1 cellular context compared by ENCODE assay signal in the genomic region with DNA sequence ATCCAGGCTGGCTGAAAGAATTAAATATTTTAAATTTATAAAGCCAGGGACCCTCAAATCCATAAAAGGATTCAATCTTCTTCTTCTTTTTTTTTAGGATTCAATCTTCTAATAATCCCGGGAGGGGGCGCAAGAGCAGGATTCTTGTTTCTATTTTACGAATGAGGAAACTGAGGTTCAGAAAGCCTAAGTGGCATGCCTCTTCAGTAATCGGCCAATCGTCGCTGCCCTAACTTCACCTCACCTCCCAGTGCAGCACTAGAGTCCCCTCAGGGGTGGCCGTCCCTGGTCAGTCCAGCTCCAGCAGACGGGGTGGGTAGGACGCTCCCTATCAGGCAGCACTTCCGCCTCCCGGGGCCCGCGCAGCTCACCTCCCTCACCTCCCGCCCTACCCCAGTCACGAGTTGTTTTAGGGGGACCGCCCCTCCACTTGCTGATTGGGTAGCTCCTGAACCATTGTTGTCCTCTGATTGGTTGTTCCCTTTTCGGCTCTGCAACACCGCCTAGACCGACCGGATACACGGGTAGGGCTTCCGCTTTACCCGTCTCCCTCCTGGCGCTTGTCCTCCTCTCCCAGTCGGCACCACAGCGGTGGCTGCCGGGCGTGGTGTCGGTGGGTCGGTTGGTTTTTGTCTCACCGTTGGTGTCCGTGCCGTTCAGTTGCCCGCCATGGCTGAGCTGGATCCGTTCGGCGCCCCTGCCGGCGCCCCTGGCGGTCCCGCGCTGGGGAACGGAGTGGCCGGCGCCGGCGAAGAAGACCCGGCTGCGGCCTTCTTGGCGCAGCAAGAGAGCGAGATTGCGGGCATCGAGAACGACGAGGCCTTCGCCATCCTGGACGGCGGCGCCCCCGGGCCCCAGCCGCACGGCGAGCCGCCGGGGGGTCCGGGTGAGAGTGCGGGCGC.
TF ChIP-seq lines count a peak whose summit lies in the region.

TSS of gene CLTA (plus strand) at position 534 of the 902 bp plus-strand sequence. CDS start at position 670, 136 bp downstream.

TF ChIP-seq in HEK293, 187 proteins besides CTCF, POLR2A, EP300 and RAD21 (continued from another document and continues in another):
- TF ChIP-seq, protein P1, sequence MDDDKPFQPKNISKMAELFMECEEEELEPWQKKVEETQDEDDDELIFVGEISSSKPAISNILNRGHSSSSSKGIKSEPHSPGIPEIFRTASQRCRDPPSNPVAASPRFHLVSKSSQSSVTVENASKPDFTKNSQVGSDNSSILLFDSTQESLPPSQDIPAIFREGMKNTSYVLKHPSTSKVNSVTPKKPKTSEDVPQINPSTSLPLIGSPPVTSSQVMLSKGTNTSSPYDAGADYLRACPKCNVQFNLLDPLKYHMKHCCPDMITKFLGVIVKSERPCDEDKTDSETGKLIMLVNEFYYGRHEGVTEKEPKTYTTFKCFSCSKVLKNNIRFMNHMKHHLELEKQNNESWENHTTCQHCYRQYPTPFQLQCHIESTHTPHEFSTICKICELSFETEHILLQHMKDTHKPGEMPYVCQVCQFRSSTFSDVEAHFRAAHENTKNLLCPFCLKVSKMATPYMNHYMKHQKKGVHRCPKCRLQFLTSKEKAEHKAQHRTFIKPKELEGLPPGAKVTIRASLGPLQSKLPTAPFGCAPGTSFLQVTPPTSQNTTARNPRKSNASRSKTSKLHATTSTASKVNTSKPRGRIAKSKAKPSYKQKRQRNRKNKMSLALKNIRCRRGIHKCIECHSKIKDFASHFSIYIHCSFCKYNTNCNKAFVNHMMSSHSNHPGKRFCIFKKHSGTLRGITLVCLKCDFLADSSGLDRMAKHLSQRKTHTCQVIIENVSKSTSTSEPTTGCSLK (tag by site-specific recombination; IDR thresholded peaks at IDR 0.05): no peak
- peak; percentile 49; the same call in 1 of the 2 replicates for TF ChIP-seq ZNF10 (tag by site-specific recombination; IDR thresholded peaks at IDR 0.05)
- no peak for TF ChIP-seq OSR2 (tag by site-specific recombination; IDR thresholded peaks at IDR 0.05)
- no peak for TF ChIP-seq ZNF121 (tag by site-specific recombination; IDR thresholded peaks at IDR 0.05)
- TF ChIP-seq, protein P2, sequence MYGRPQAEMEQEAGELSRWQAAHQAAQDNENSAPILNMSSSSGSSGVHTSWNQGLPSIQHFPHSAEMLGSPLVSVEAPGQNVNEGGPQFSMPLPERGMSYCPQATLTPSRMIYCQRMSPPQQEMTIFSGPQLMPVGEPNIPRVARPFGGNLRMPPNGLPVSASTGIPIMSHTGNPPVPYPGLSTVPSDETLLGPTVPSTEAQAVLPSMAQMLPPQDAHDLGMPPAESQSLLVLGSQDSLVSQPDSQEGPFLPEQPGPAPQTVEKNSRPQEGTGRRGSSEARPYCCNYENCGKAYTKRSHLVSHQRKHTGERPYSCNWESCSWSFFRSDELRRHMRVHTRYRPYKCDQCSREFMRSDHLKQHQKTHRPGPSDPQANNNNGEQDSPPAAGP (tag by site-specific recombination; IDR thresholded peaks at IDR 0.05): no peak
- no peak for TF ChIP-seq GFI1B (tag by site-specific recombination; IDR thresholded peaks at IDR 0.05)
- TF ChIP-seq, protein P3, sequence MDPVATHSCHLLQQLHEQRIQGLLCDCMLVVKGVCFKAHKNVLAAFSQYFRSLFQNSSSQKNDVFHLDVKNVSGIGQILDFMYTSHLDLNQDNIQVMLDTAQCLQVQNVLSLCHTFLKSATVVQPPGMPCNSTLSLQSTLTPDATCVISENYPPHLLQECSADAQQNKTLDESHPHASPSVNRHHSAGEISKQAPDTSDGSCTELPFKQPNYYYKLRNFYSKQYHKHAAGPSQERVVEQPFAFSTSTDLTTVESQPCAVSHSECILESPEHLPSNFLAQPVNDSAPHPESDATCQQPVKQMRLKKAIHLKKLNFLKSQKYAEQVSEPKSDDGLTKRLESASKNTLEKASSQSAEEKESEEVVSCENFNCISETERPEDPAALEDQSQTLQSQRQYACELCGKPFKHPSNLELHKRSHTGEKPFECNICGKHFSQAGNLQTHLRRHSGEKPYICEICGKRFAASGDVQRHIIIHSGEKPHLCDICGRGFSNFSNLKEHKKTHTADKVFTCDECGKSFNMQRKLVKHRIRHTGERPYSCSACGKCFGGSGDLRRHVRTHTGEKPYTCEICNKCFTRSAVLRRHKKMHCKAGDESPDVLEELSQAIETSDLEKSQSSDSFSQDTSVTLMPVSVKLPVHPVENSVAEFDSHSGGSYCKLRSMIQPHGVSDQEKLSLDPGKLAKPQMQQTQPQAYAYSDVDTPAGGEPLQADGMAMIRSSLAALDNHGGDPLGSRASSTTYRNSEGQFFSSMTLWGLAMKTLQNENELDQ (tag by site-specific recombination; IDR thresholded peaks at IDR 0.05; ENCODE audit: low read depth): no peak
- no peak for TF ChIP-seq ZNF433 (tag by site-specific recombination; IDR thresholded peaks at IDR 0.05; ENCODE audit: low read depth)
- TF ChIP-seq ZNF521 (tag by site-specific recombination; IDR thresholded peaks at IDR 0.05): no peak
- TF ChIP-seq HOXD13 (CRISPR knock-in tag; IDR thresholded peaks at IDR 0.05; ENCODE audit: borderline replicate concordance): no peak
- TF ChIP-seq ZNF830 (tag by site-specific recombination; IDR thresholded peaks at IDR 0.05; ENCODE audit: low read depth): no peak
- no peak for TF ChIP-seq ZNF555 (tag by site-specific recombination; conservative IDR thresholded peaks at IDR 0.05)
- TF ChIP-seq ZNF837 (tag by site-specific recombination; IDR thresholded peaks at IDR 0.05): no peak
- TF ChIP-seq ZNF423 (tag by site-specific recombination; IDR thresholded peaks at IDR 0.05): no peak
- no peak for TF ChIP-seq ZBTB8A (tag by site-specific recombination; IDR thresholded peaks at IDR 0.05)
- TF ChIP-seq ZNF114 (tag by site-specific recombination; IDR thresholded peaks at IDR 0.05): no peak
- no peak for TF ChIP-seq SCRT2 (tag by site-specific recombination; IDR thresholded peaks at IDR 0.05)
- TF ChIP-seq ZFP3 (tag by site-specific recombination; IDR thresholded peaks at IDR 0.05; ENCODE audit: low read depth): no peak
- no peak for TF ChIP-seq ZNF843 (tag by site-specific recombination; IDR thresholded peaks at IDR 0.05)
- no peak for TF ChIP-seq YY2 (tag by site-specific recombination; IDR thresholded peaks at IDR 0.05)
- no peak for TF ChIP-seq ZNF777 (tag by site-specific recombination; IDR thresholded peaks at IDR 0.05; ENCODE audit: borderline replicate concordance)
- no peak for TF ChIP-seq FEZF1 (tag by site-specific recombination; IDR thresholded peaks at IDR 0.05)
- TF ChIP-seq ZNF223 (tag by site-specific recombination; IDR thresholded peaks at IDR 0.05): no peak
- TF ChIP-seq, protein P4, sequence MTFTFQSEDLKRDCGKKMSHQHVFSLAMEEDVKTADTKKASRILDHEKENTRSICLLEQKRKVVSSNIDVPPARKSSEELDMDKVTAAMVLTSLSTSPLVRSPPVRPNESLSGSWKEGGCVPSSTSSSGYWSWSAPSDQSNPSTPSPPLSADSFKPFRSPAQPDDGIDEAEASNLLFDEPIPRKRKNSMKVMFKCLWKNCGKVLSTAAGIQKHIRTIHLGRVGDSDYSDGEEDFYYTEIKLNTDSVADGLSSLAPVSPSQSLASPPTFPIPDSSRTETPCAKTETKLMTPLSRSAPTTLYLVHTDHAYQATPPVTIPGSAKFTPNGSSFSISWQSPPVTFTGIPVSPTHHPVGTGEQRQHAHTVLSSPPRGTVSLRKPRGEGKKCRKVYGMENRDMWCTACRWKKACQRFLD (tag by site-specific recombination; IDR thresholded peaks at IDR 0.05): no peak
- no peak for TF ChIP-seq ZNF514 (tag by site-specific recombination; IDR thresholded peaks at IDR 0.05)
- TF ChIP-seq GLI4 (tag by site-specific recombination; IDR thresholded peaks at IDR 0.05): no peak
- TF ChIP-seq ZFHX2 (tag by site-specific recombination; conservative IDR thresholded peaks at IDR 0.05): no peak
- TF ChIP-seq ZNF155 (tag by site-specific recombination; IDR thresholded peaks at IDR 0.05): no peak
- TF ChIP-seq, protein P5, sequence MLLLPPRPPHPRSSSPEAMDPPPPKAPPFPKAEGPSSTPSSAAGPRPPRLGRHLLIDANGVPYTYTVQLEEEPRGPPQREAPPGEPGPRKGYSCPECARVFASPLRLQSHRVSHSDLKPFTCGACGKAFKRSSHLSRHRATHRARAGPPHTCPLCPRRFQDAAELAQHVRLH (tag by site-specific recombination; IDR thresholded peaks at IDR 0.05): peak; percentile 99
- no peak for TF ChIP-seq ZNF670 (tag by site-specific recombination; IDR thresholded peaks at IDR 0.05; ENCODE audit: low read depth)
- TF ChIP-seq ZNF174 (tag by site-specific recombination; IDR thresholded peaks at IDR 0.05): no peak
- TF ChIP-seq ZNF785 (tag by site-specific recombination; IDR thresholded peaks at IDR 0.05): no peak
- TF ChIP-seq, protein P6, sequence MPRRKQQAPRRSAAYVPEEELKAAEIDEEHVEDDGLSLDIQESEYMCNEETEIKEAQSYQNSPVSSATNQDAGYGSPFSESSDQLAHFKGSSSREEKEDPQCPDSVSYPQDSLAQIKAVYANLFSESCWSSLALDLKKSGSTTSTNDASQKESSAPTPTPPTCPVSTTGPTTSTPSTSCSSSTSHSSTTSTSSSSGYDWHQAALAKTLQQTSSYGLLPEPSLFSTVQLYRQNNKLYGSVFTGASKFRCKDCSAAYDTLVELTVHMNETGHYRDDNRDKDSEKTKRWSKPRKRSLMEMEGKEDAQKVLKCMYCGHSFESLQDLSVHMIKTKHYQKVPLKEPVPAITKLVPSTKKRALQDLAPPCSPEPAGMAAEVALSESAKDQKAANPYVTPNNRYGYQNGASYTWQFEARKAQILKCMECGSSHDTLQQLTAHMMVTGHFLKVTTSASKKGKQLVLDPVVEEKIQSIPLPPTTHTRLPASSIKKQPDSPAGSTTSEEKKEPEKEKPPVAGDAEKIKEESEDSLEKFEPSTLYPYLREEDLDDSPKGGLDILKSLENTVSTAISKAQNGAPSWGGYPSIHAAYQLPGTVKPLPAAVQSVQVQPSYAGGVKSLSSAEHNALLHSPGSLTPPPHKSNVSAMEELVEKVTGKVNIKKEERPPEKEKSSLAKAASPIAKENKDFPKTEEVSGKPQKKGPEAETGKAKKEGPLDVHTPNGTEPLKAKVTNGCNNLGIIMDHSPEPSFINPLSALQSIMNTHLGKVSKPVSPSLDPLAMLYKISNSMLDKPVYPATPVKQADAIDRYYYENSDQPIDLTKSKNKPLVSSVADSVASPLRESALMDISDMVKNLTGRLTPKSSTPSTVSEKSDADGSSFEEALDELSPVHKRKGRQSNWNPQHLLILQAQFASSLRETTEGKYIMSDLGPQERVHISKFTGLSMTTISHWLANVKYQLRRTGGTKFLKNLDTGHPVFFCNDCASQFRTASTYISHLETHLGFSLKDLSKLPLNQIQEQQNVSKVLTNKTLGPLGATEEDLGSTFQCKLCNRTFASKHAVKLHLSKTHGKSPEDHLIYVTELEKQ (tag by site-specific recombination; IDR thresholded peaks at IDR 0.05; ENCODE audit: borderline replicate concordance): no peak
- TF ChIP-seq ZXDB (tag by site-specific recombination; IDR thresholded peaks at IDR 0.05): 0 out of 2 replicates have a peak, but pooled peaks have one; percentile 50
- no peak for TF ChIP-seq TRIM28 (IDR thresholded peaks at IDR 0.05; ENCODE audit: borderline replicate concordance, low read length)
- TF ChIP-seq IKZF3 (tag by site-specific recombination; IDR thresholded peaks at IDR 0.05): no peak
- TF ChIP-seq ZEB2 (tag by site-specific recombination; IDR thresholded peaks at IDR 0.05): peak; percentile 56; the same call in 1 of the 2 replicates
- no peak for TF ChIP-seq REPIN1 (tag by site-specific recombination; IDR thresholded peaks at IDR 0.05; ENCODE audit: low read depth)
- TF ChIP-seq ZNF571 (tag by site-specific recombination; IDR thresholded peaks at IDR 0.05): no peak
- TF ChIP-seq ZNF585B (tag by site-specific recombination; IDR thresholded peaks at IDR 0.05): no peak
- TF ChIP-seq ZNF18 (tag by site-specific recombination; IDR thresholded peaks at IDR 0.05): no peak
- no peak for TF ChIP-seq ZNF664 (tag by site-specific recombination; IDR thresholded peaks at IDR 0.05)
- peak; percentile 93 for TF ChIP-seq ZBTB48 (tag by site-specific recombination; IDR thresholded peaks at IDR 0.05)
- TF ChIP-seq ZNF549 (tag by site-specific recombination; IDR thresholded peaks at IDR 0.05): no peak
- TF ChIP-seq ZNF335 (tag by site-specific recombination; conservative IDR thresholded peaks at IDR 0.05): peak; percentile 77
- TF ChIP-seq ZNF677 (tag by site-specific recombination; IDR thresholded peaks at IDR 0.05): no peak
- TF ChIP-seq ZBTB21 (tag by site-specific recombination; IDR thresholded peaks at IDR 0.05): no peak
- TF ChIP-seq, protein P7, sequence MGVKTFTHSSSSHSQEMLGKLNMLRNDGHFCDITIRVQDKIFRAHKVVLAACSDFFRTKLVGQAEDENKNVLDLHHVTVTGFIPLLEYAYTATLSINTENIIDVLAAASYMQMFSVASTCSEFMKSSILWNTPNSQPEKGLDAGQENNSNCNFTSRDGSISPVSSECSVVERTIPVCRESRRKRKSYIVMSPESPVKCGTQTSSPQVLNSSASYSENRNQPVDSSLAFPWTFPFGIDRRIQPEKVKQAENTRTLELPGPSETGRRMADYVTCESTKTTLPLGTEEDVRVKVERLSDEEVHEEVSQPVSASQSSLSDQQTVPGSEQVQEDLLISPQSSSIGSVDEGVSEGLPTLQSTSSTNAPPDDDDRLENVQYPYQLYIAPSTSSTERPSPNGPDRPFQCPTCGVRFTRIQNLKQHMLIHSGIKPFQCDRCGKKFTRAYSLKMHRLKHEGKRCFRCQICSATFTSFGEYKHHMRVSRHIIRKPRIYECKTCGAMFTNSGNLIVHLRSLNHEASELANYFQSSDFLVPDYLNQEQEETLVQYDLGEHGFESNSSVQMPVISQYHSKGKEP (tag by site-specific recombination; IDR thresholded peaks at IDR 0.05): no peak
- TF ChIP-seq ZNF560 (tag by site-specific recombination; IDR thresholded peaks at IDR 0.05; ENCODE audit: borderline replicate concordance): no peak
- TF ChIP-seq, protein P8, sequence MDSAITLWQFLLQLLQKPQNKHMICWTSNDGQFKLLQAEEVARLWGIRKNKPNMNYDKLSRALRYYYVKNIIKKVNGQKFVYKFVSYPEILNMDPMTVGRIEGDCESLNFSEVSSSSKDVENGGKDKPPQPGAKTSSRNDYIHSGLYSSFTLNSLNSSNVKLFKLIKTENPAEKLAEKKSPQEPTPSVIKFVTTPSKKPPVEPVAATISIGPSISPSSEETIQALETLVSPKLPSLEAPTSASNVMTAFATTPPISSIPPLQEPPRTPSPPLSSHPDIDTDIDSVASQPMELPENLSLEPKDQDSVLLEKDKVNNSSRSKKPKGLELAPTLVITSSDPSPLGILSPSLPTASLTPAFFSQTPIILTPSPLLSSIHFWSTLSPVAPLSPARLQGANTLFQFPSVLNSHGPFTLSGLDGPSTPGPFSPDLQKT (IDR thresholded peaks at IDR 0.05; ENCODE audit: borderline replicate concordance, low read depth, low read length): peak; percentile 55; the same call in 1 of the 2 replicates
- TF ChIP-seq ZNF529 (tag by site-specific recombination; IDR thresholded peaks at IDR 0.05; ENCODE audit: insufficient replicate concordance): no peak
- TF ChIP-seq ZSCAN23 (tag by site-specific recombination; IDR thresholded peaks at IDR 0.05): no peak
